Comparison of ENCODE assay signal across 1 cellular context in the genomic region with DNA sequence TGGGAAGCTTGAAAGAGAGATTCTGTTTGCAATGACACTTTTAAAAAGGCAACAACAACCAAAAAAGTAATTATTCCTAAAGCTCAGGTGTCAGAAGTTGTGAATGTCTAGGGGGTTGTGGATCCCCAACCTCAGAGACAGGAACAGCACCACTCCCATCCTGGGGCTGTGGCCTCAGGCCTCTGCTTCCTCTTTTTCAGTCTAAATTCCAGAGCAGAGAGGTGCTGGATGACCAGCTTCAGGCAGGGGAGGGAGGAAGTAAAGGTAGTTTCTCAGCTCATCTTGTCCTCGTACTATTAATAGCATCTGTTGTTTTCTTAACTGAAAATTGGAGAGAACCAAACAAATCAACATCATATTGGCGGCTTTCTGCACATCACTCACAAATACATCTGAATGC.
TF ChIP-seq lines count a peak whose summit lies in the region.

No MANE protein-coding gene starts in this region.

TF ChIP-seq in IMR-90, 13 proteins besides CTCF, POLR2A, EP300 and RAD21 (continued from another document):
- TF ChIP-seq, protein P1, sequence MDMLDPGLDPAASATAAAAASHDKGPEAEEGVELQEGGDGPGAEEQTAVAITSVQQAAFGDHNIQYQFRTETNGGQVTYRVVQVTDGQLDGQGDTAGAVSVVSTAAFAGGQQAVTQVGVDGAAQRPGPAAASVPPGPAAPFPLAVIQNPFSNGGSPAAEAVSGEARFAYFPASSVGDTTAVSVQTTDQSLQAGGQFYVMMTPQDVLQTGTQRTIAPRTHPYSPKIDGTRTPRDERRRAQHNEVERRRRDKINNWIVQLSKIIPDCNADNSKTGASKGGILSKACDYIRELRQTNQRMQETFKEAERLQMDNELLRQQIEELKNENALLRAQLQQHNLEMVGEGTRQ (IDR thresholded peaks at IDR 0.05; ENCODE audit: low read depth, low read length), result no peak
- TF ChIP-seq NFE2L2 (IDR thresholded peaks at IDR 0.05; ENCODE audit: low read depth, low read length), result no peak
- TF ChIP-seq MXI1 (IDR thresholded peaks at IDR 0.05; ENCODE audit: borderline replicate concordance, low read depth, low read length), result no peak
